In genomic region chr9:123419091-123419490, GRCh38 we compare ENCODE assay signal across 22 cellular contexts.
A peak's percentile ranks its signal among the peaks of the same experiment; 100 is the strongest.
DNase-seq lines count a peak whose midpoint lies in the region; TF ChIP-seq lines count a peak whose summit lies in the region.
"Had no signal": no experiment of that assay in that cellular context is flagged by ENCODE, and none has a peak within 500 bp of the region (broad histone marks: within the 10 kb centered on the region; RNA-seq: fewer than 3 reads in every experiment).

No MANE protein-coding gene starts in this region.

- no peak overlapping the region for H2BK20ac ChIP-seq in H9 (ENCODE audit: low read depth, low read length, poor library complexity, severe bottlenecking)

- WGBS in H9 (ENCODE audit: extremely low coverage, insufficient read length, low lambda C conversion rate): no CpG with 5 or more reads among the region's 4 CpGs
- no CpG with 5 or more reads among the region's 4 CpGs for WGBS in neuronal stem cell (ENCODE audit: extremely low coverage in 2 of 2, insufficient read length in 2 of 2, insufficient replicate concordance in 1 of 2), 2 donors
- 100% methylated on average over 1 of the region's 4 CpGs for WGBS in esophagus muscularis mucosa

- no peak overlapping the region for H3K27ac ChIP-seq in H9 (ENCODE audit: insufficient read length, low read depth, low read length)
- no peak overlapping the region for H3K27ac ChIP-seq in neuronal stem cell (replicated peaks; ENCODE audit: low read length)
- no peak overlapping the region for H3K27ac ChIP-seq in esophagus muscularis mucosa (replicated peaks in 1 of 4)
- H3K27ac ChIP-seq: HL-60, KMS-11 had no signal

- H4K5ac ChIP-seq in H9 (ENCODE audit: insufficient read length, low read depth, low read length): no peak overlapping the region

- H3K79me1 ChIP-seq in H9 (ENCODE audit: insufficient read depth, low read depth, low read length, poor library complexity, severe bottlenecking): no peaks in the 10 kb centered on the region
- H3K79me1 ChIP-seq in neuronal stem cell (ENCODE audit: low read depth, low read length): no peaks in the 10 kb centered on the region

- H4K8ac ChIP-seq in H9 (replicated peaks; ENCODE audit: insufficient read length, low read depth, low read length) (no peak overlapping the region), neuronal stem cell (ENCODE audit: low read depth, low read length) (no peak overlapping the region)

- no peaks in the 10 kb centered on the region for H4K20me1 ChIP-seq in H9 (ENCODE audit: control insufficient read depth, insufficient read depth, insufficient read length)

- H3K36me3 ChIP-seq in neuronal stem cell (replicated peaks in 1 of 2; ENCODE audit: control insufficient read depth in 2 of 2, insufficient read depth in 2 of 2, low read length in 2 of 2) (peaks cover 0 to 3% of the 10 kb centered on the region in 2 donors), esophagus muscularis mucosa (peaks cover 24 to 67% (median 39%) of the 10 kb centered on the region in 4 donors)
- H3K36me3 ChIP-seq: BE2C had no signal

- H3K4ac ChIP-seq in H9 (ENCODE audit: low read depth, low read length): no peak overlapping the region
- H3K4ac ChIP-seq in neuronal stem cell (ENCODE audit: low read length): no peak overlapping the region

- no peak overlapping the region for H3K4me3 Mint-ChIP-seq in activated naive CD4-positive, alpha-beta T cell treated with anti-CD3 and anti-CD28 coated beads, Interleukin-2, amount 10 ng/mL, durations not matched to agents 7 days and 5 days
- no peak overlapping the region for H3K4me3 Mint-ChIP-seq in H9
- H3K4me3 Mint-ChIP-seq: IgD-negative memory B cell had no signal

- H3K9ac ChIP-seq in H9 (ENCODE audit: extremely low read depth, insufficient read length, low read length) (no peak overlapping the region), neuronal stem cell (ENCODE audit: low read depth, low read length, poor library complexity) (no peak overlapping the region)
- H3K9ac ChIP-seq: KMS-11 had no signal

- H2BK120ac ChIP-seq in H9 (ENCODE audit: low read depth, low read length, poor library complexity, severe bottlenecking) (no peak overlapping the region), neuronal stem cell (ENCODE audit: low read depth, low read length) (no peak overlapping the region)

- H4K91ac ChIP-seq in H9 (ENCODE audit: insufficient read length, low read depth, low read length) (no peak overlapping the region), neuronal stem cell (ENCODE audit: low read depth, low read length, poor library complexity) (no peak overlapping the region)

- no peak for TF ChIP-seq CTCF in H9 (conservative IDR thresholded peaks at IDR 0.05)
- no peak for TF ChIP-seq CTCF in esophagus muscularis mucosa (IDR thresholded peaks at IDR 0.05)

- H3K4me2 ChIP-seq in H9 (ENCODE audit: insufficient read depth, insufficient read length, low read length): no peak overlapping the region
- H3K4me2 ChIP-seq in neuronal stem cell (ENCODE audit: insufficient read depth, low read length, poor library complexity, severe bottlenecking): no peak overlapping the region
- H3K4me2 ChIP-seq: KMS-11 had no signal

- H2AFZ ChIP-seq in H9 (ENCODE audit: low read length) (no peak overlapping the region), neuronal stem cell (ENCODE audit: low read length) (no peak overlapping the region)

- TF ChIP-seq POLR2A in esophagus muscularis mucosa (IDR thresholded peaks at IDR 0.05; ENCODE audit: low read depth): no peak

- H3K14ac ChIP-seq in H9 (ENCODE audit: insufficient read depth, low read length) (no peak overlapping the region), neuronal stem cell (ENCODE audit: low read length) (no peak overlapping the region)

- no peak for TF ChIP-seq EP300 in esophagus muscularis mucosa (IDR thresholded peaks at IDR 0.05)

- no peaks in the 10 kb centered on the region for H3K27me3 Mint-ChIP-seq in activated naive CD4-positive, alpha-beta T cell treated with anti-CD3 and anti-CD28 coated beads, Interleukin-2, amount 10 ng/mL, durations not matched to agents 7 days and 5 days
- H3K27me3 Mint-ChIP-seq in H9 (ENCODE audit: low read depth): no peaks in the 10 kb centered on the region; the same call in 1 of the 2 replicates
- H3K27me3 Mint-ChIP-seq: IgD-negative memory B cell had no signal

- H3K4me1 Mint-ChIP-seq in activated naive CD4-positive, alpha-beta T cell treated with anti-CD3 and anti-CD28 coated beads, Interleukin-2, amount 10 ng/mL, durations not matched to agents 7 days and 5 days: no peaks in the 10 kb centered on the region
- H3K4me1 Mint-ChIP-seq in H9: peaks cover 46 to 63% of the 10 kb centered on the region in 2 experiments
- H3K4me1 Mint-ChIP-seq: IgD-negative memory B cell had no signal

- no peaks in the 10 kb centered on the region for H3K79me2 ChIP-seq in H9 (ENCODE audit: insufficient read depth, low read length)

- H3K23me2 ChIP-seq in H9 (ENCODE audit: insufficient read length, low read depth, low read length, poor library complexity, severe bottlenecking): no peaks in the 10 kb centered on the region

- intact Hi-C loops in esophagus muscularis mucosa (cut with DNase I): no loop called here

- H3K4me1 ChIP-seq in H9 (ENCODE audit: insufficient read depth, low read length) (peaks cover 6% of the 10 kb centered on the region; the same call in 1 of the 2 replicates), neuronal stem cell (ENCODE audit: control insufficient read depth in 2 of 2, insufficient read depth in 1 of 2, low read depth in 1 of 2, low read length in 2 of 2) (peaks cover 35 to 54% of the 10 kb centered on the region in 2 donors), esophagus muscularis mucosa (no peaks in the 10 kb centered on the region)
- H3K4me1 ChIP-seq: BE2C had no signal

- no peak overlapping the region for H2BK15ac ChIP-seq in H9 (ENCODE audit: low read depth, low read length)
- no peak overlapping the region for H2BK15ac ChIP-seq in neuronal stem cell (ENCODE audit: low read length)

- CTCF ChIA-PET in activated naive CD4-positive, alpha-beta T cell treated with anti-CD3 and anti-CD28 coated beads, Interleukin-2, amount 10 ng/mL, durations not matched to agents 7 days and 5 days (lab: Charles Lee): no interaction called here

- H3K23ac ChIP-seq in H9 (ENCODE audit: insufficient read length, low read depth, low read length): no peak overlapping the region
- peak overlapping the region; percentile 90 for H3K23ac ChIP-seq in neuronal stem cell (ENCODE audit: low read depth, low read length, poor library complexity)

- H2BK5ac ChIP-seq in H9 (ENCODE audit: insufficient read length, low read length) (no peak overlapping the region), neuronal stem cell (ENCODE audit: low read length) (no peak overlapping the region)

- no peak overlapping the region for H3K56ac ChIP-seq in H9 (ENCODE audit: insufficient read length, low read depth, low read length)

- H3K9me3 ChIP-seq in H9 (ENCODE audit: control insufficient read depth, low read depth, low read length) (no peaks in the 10 kb centered on the region), neuronal stem cell (replicated peaks in 1 of 2; ENCODE audit: control insufficient read depth in 2 of 2, insufficient read depth in 1 of 2, low read depth in 1 of 2, low read length in 2 of 2) (no peaks in the 10 kb centered on the region), esophagus muscularis mucosa (no peaks in the 10 kb centered on the region)
- H3K9me3 ChIP-seq: BE2C had no signal

- no peaks in the 10 kb centered on the region for H3K36me3 Mint-ChIP-seq in activated naive CD4-positive, alpha-beta T cell treated with anti-CD3 and anti-CD28 coated beads, Interleukin-2, amount 10 ng/mL, durations not matched to agents 7 days and 5 days
- peaks cover 0 to 6% (median 0%) of the 10 kb centered on the region in 3 experiments; a peak in 2 of 7 replicates for H3K36me3 Mint-ChIP-seq in H9 (ENCODE audit: insufficient read depth in 1 of 3, low read depth in 3 of 3)

- H3K18ac ChIP-seq in H9 (ENCODE audit: insufficient read length, low read depth, low read length): no peak overlapping the region
- no peak overlapping the region for H3K18ac ChIP-seq in neuronal stem cell (ENCODE audit: low read length)

- H3K4me3 ChIP-seq in neuronal stem cell (ENCODE audit: low read length in 2 of 2) (no peak overlapping the region), esophagus muscularis mucosa (no peak overlapping the region)

- no peak overlapping the region for H2AK5ac ChIP-seq in H9 (ENCODE audit: insufficient read length, low read length)
- peak overlapping the region; percentile 77 for H2AK5ac ChIP-seq in neuronal stem cell (ENCODE audit: low read depth, low read length)

- DNase-seq in activated naive CD4-positive, alpha-beta T cell treated with anti-CD3 and anti-CD28 coated beads, Interleukin-2, amount 10 ng/mL, durations not matched to agents 7 days and 5 days: peak; percentile 10
- DNase-seq in activated naive CD4-positive, alpha-beta T cell treated with anti-CD3 and anti-CD28 coated beads, Interleukin-2, amount 50 U/mL, for 16 hours: no peak
- DNase-seq in H9 (no peak), islet precursor cell (peak; percentile 43), neuronal stem cell (ENCODE audit: low spot score) (no peak), NCI-H748 treated with DMSO at 0.1 percent for 48 hours (lab: John Stamatoyannopoulos, UW) (no peak), COLO668 (lab: John Stamatoyannopoulos, UW; ENCODE audit: unreplicated experiment) (no peak), esophagus muscularis mucosa (ENCODE audit: extremely low spot score) (no peak)
- DNase-seq: 8988T, ACHN, BE2C, DMS153, MM.1S, NCI-H1048, NCI-H1694, NCI-H2029 treated with DMSO at 0.1 percent for 48 hours, NCI-H446 treated with DMSO at 0.1 percent for 48 hours, NCI-H526, OCI-M1 had no signal

- H2BK12ac ChIP-seq in H9 (ENCODE audit: insufficient read length, low read depth, low read length) (no peak overlapping the region), neuronal stem cell (ENCODE audit: low read length) (no peak overlapping the region)

- H3K27ac Mint-ChIP-seq in activated naive CD4-positive, alpha-beta T cell treated with anti-CD3 and anti-CD28 coated beads, Interleukin-2, amount 10 ng/mL, durations not matched to agents 7 days and 5 days: no peak overlapping the region
- H3K27ac Mint-ChIP-seq in H9: peak overlapping the region in 2 of 3 experiments; percentile 13 to 50; a peak in 3 of 7 replicates

- no peak overlapping the region for H3T11ph ChIP-seq in H9 (ENCODE audit: low read length)

- no peaks in the 10 kb centered on the region for H3K27me3 ChIP-seq in H9 (ENCODE audit: insufficient read depth, low read length)
- no peaks in the 10 kb centered on the region for H3K27me3 ChIP-seq in neuronal stem cell (ENCODE audit: control insufficient read depth in 3 of 3, insufficient read depth in 3 of 3, low read depth in 1 of 3, low read length in 3 of 3)
- no peaks in the 10 kb centered on the region for H3K27me3 ChIP-seq in esophagus muscularis mucosa
- H3K27me3 ChIP-seq: BE2C had no signal

- H3K9me3 Mint-ChIP-seq in activated naive CD4-positive, alpha-beta T cell treated with anti-CD3 and anti-CD28 coated beads, Interleukin-2, amount 10 ng/mL, durations not matched to agents 7 days and 5 days: no peaks in the 10 kb centered on the region
- no peaks in the 10 kb centered on the region for H3K9me3 Mint-ChIP-seq in H9
- H3K9me3 Mint-ChIP-seq: IgD-negative memory B cell had no signal

Comparison
In these comparisons a context has a peak if more than half of its experiments do, and no peak if none do; other contexts are left out.
1. DNase-seq: peak in activated naive CD4-positive, alpha-beta T cell treated with anti-CD3 and anti-CD28 coated beads, Interleukin-2, amount 10 ng/mL, durations not matched to agents 7 days and 5 days (single experiment) and islet precursor cell (single experiment); none in activated naive CD4-positive, alpha-beta T cell treated with anti-CD3 and anti-CD28 coated beads, Interleukin-2, amount 50 U/mL, for 16 hours (single experiment), H9 (single experiment), neuronal stem cell (single experiment), NCI-H748 treated with DMSO at 0.1 percent for 48 hours (single experiment), COLO668 (single experiment) and esophagus muscularis mucosa (single experiment).